23 cellular contexts compared by ENCODE assay signal in genomic region chr7:157373493-157373892, GRCh38. TPM values are rescaled to one million over a fixed set of nuclear protein-coding genes. Genes with fewer than 3 reads are reported as not detected.
DNase-seq lines count a peak whose midpoint lies in the region; ATAC-seq and TF ChIP-seq lines count a peak whose summit lies in the region.
"Had no signal": no experiment of that assay in that cellular context is flagged by ENCODE, and none has a peak within 500 bp of the region (broad histone marks: within the 10 kb centered on the region; RNA-seq: fewer than 3 reads in every experiment).

No MANE protein-coding gene starts in this region.

- intact Hi-C loops in CD8-positive, alpha-beta T cell (cut with DNase I, micrococcal nuclease): no loop called here
- intact Hi-C loops in sigmoid colon (cut with DNase I): no loop called here

- 52 to 88% methylated on average over 7 of the region's 7 CpGs for WGBS in sigmoid colon, 2 donors

- no peak for ATAC-seq in CD4-positive, CD25-positive, alpha-beta regulatory T cell (ENCODE audit: low read depth in 2 of 2)
- no peak for ATAC-seq in CD8-positive, alpha-beta T cell
- no peak for ATAC-seq in activated naive CD8-positive, alpha-beta T cell treated with anti-CD3 and anti-CD28 coated beads, Interleukin-2, amount 10 ng/mL, durations not matched to agents 7 days and 5 days (ENCODE audit: low read depth)
- ATAC-seq in GM21723 (IDR thresholded peaks at IDR 0.05; ENCODE audit: unreplicated experiment): no peak
- ATAC-seq: PC-3; stimulated activated naive CD8-positive, alpha-beta T cell treated with anti-CD3 and anti-CD28 coated beads, Interleukin-15, amount 100 ng/mL, for 72 hours; T-cell had no signal

- H3K9me3 ChIP-seq in CD4-positive, CD25-positive, alpha-beta regulatory T cell (ENCODE audit: control insufficient read depth in 2 of 2, low read length in 2 of 2): no peaks in the 10 kb centered on the region
- no peaks in the 10 kb centered on the region for H3K9me3 ChIP-seq in CD8-positive, alpha-beta T cell (ENCODE audit: low read length)
- H3K9me3 ChIP-seq in neutrophil (no peaks in the 10 kb centered on the region), sigmoid colon (no peaks in the 10 kb centered on the region)
- H3K9me3 ChIP-seq: adrenal gland had no signal

- H3K9me3 Mint-ChIP-seq in CD4-positive, CD25-positive, alpha-beta regulatory T cell: no peaks in the 10 kb centered on the region
- H3K9me3 Mint-ChIP-seq in CD8-positive, alpha-beta T cell: no peaks in the 10 kb centered on the region
- H3K9me3 Mint-ChIP-seq in activated naive CD8-positive, alpha-beta T cell treated with anti-CD3 and anti-CD28 coated beads, Interleukin-2, amount 10 ng/mL, durations not matched to agents 7 days and 5 days: no peaks in the 10 kb centered on the region
- H3K9me3 Mint-ChIP-seq: T-cell, type B pancreatic cell had no signal

- no peak for TF ChIP-seq CTCF in CD8-positive, alpha-beta T cell (IDR thresholded peaks at IDR 0.05)
- TF ChIP-seq CTCF in neutrophil (IDR thresholded peaks at IDR 0.05) (no peak), sigmoid colon (IDR thresholded peaks at IDR 0.05) (no peak)

- H3K4me1 Mint-ChIP-seq in CD4-positive, CD25-positive, alpha-beta regulatory T cell: peaks cover 23 to 58% (median 45%) of the 10 kb centered on the region in 4 donors
- H3K4me1 Mint-ChIP-seq in CD8-positive, alpha-beta T cell (ENCODE audit: low read depth): peaks cover 60% of the 10 kb centered on the region
- peaks cover 35% of the 10 kb centered on the region for H3K4me1 Mint-ChIP-seq in activated naive CD8-positive, alpha-beta T cell treated with anti-CD3 and anti-CD28 coated beads, Interleukin-2, amount 10 ng/mL, durations not matched to agents 7 days and 5 days

- DNase-seq in CD4-positive, CD25-positive, alpha-beta regulatory T cell: no peak
- no peak for DNase-seq in CD8-positive, alpha-beta T cell
- DNase-seq in activated naive CD8-positive, alpha-beta T cell treated with anti-CD3 and anti-CD28 coated beads, Interleukin-2, amount 10 ng/mL, durations not matched to agents 7 days and 5 days: no peak
- DNase-seq in pons (ENCODE audit: low spot score): no peak
- DNase-seq in sigmoid colon: no peak
- DNase-seq: activated CD4-positive, alpha-beta T cell treated with anti-CD3 and anti-CD28 coated beads, Interleukin-2, amount 10 ng/mL, durations not matched to agents 24 days and 14 days; adrenal gland; AML-193; H7; hypothalamus; MV-4-11; NCI-H187 treated with DMSO at 0.1 percent for 48 hours; NCI-H226; NCI-H82; PC-3; SIG-M5; stimulated activated CD4-positive, alpha-beta T cell treated with anti-CD3 and anti-CD28 coated beads, Interleukin-1b, Interleukin-23, amount 100 ng/mL, for 48 hours; stimulated activated naive CD8-positive, alpha-beta T cell treated with anti-CD3 and anti-CD28 coated beads, Interleukin-15, amount 100 ng/mL, for 72 hours; T-cell had no signal

- peaks cover 39% of the 10 kb centered on the region for H3K36me3 Mint-ChIP-seq in CD4-positive, CD25-positive, alpha-beta regulatory T cell
- peaks cover 81% of the 10 kb centered on the region for H3K36me3 Mint-ChIP-seq in CD8-positive, alpha-beta T cell
- peaks cover 49% of the 10 kb centered on the region for H3K36me3 Mint-ChIP-seq in activated naive CD8-positive, alpha-beta T cell treated with anti-CD3 and anti-CD28 coated beads, Interleukin-2, amount 10 ng/mL, durations not matched to agents 7 days and 5 days

- POLR2A ChIA-PET in CD8-positive, alpha-beta T cell (lab: Charles Lee): interaction anchor here (0.7 kb wide), 1 partner anchor 35 kb away, joined by 3 read pairs; no protein-coding TSS in a partner anchor
- POLR2A ChIA-PET in activated naive CD8-positive, alpha-beta T cell treated with anti-CD3 and anti-CD28 coated beads, Interleukin-2, amount 10 ng/mL, durations not matched to agents 7 days and 5 days (lab: Charles Lee): no interaction called here

- H3K4me3 Mint-ChIP-seq in CD4-positive, CD25-positive, alpha-beta regulatory T cell: peak overlapping the region in 1 of 4 donors; percentile 45
- no peak overlapping the region for H3K4me3 Mint-ChIP-seq in CD8-positive, alpha-beta T cell
- H3K4me3 Mint-ChIP-seq in activated naive CD8-positive, alpha-beta T cell treated with anti-CD3 and anti-CD28 coated beads, Interleukin-2, amount 10 ng/mL, durations not matched to agents 7 days and 5 days: no peak overlapping the region
- H3K4me3 Mint-ChIP-seq: activated CD4-positive, alpha-beta T cell treated with anti-CD3 and anti-CD28 coated beads, Interleukin-2, amount 10 ng/mL, durations not matched to agents 24 days and 14 days; type B pancreatic cell had no signal

- no peak for TF ChIP-seq EP300 in sigmoid colon (IDR thresholded peaks at IDR 0.05)

- peaks cover 62% of the 10 kb centered on the region for H3K36me3 ChIP-seq in CD4-positive, CD25-positive, alpha-beta regulatory T cell (ENCODE audit: control insufficient read depth, insufficient read depth, low read length)
- peaks cover 34% of the 10 kb centered on the region for H3K36me3 ChIP-seq in CD8-positive, alpha-beta T cell (ENCODE audit: insufficient read depth, low read length)
- H3K36me3 ChIP-seq in neutrophil (peaks cover 77% of the 10 kb centered on the region), sigmoid colon (peaks cover 13 to 63% (median 26%) of the 10 kb centered on the region in 4 donors)

- H3K27me3 Mint-ChIP-seq in CD4-positive, CD25-positive, alpha-beta regulatory T cell: no peaks in the 10 kb centered on the region
- H3K27me3 Mint-ChIP-seq in CD8-positive, alpha-beta T cell (ENCODE audit: low read depth): no peaks in the 10 kb centered on the region
- H3K27me3 Mint-ChIP-seq in activated naive CD8-positive, alpha-beta T cell treated with anti-CD3 and anti-CD28 coated beads, Interleukin-2, amount 10 ng/mL, durations not matched to agents 7 days and 5 days: no peaks in the 10 kb centered on the region
- H3K27me3 Mint-ChIP-seq: activated CD4-positive, alpha-beta T cell treated with anti-CD3 and anti-CD28 coated beads, Interleukin-2, amount 10 ng/mL, durations not matched to agents 24 days and 14 days; stimulated activated naive CD8-positive, alpha-beta T cell treated with anti-CD3 and anti-CD28 coated beads, Interleukin-15, amount 100 ng/mL, for 72 hours; T-cell; type B pancreatic cell had no signal

- CTCF ChIA-PET in CD8-positive, alpha-beta T cell (lab: Charles Lee): interaction anchor here (1.4 kb wide), 1 partner anchor 13 kb away, joined by 11 read pairs; no protein-coding TSS in a partner anchor

- H3K27me3 ChIP-seq in CD4-positive, CD25-positive, alpha-beta regulatory T cell (ENCODE audit: control insufficient read depth, insufficient read depth, low read length): no peaks in the 10 kb centered on the region
- H3K27me3 ChIP-seq in CD8-positive, alpha-beta T cell (ENCODE audit: insufficient read depth, low read length): no peaks in the 10 kb centered on the region
- H3K27me3 ChIP-seq in neutrophil (no peaks in the 10 kb centered on the region), sigmoid colon (no peaks in the 10 kb centered on the region)
- H3K27me3 ChIP-seq: adrenal gland had no signal

- no peak for TF ChIP-seq POLR2A in sigmoid colon (IDR thresholded peaks at IDR 0.05)

- H3K4me1 ChIP-seq in CD4-positive, CD25-positive, alpha-beta regulatory T cell (ENCODE audit: control insufficient read depth, insufficient read depth, low read length, poor library complexity, severe bottlenecking): peaks cover 17% of the 10 kb centered on the region
- H3K4me1 ChIP-seq in CD8-positive, alpha-beta T cell (ENCODE audit: insufficient read depth, low read length): peaks cover 28% of the 10 kb centered on the region
- H3K4me1 ChIP-seq in neutrophil (ENCODE audit: control insufficient read depth in 1 of 2, insufficient read depth in 1 of 2, low read depth in 1 of 2, low read length in 1 of 2) (no peaks in the 10 kb centered on the region), sigmoid colon (peaks cover 0 to 26% (median 12%) of the 10 kb centered on the region in 4 donors)

- no peak overlapping the region for H3K27ac ChIP-seq in CD4-positive, CD25-positive, alpha-beta regulatory T cell (ENCODE audit: insufficient read depth, low read length, poor library complexity, severe bottlenecking)
- no peak overlapping the region for H3K27ac ChIP-seq in CD8-positive, alpha-beta T cell (ENCODE audit: low read depth, low read length)
- H3K27ac ChIP-seq in neutrophil (peak overlapping the region; percentile 22), sigmoid colon (no peak overlapping the region)
- H3K27ac ChIP-seq: parathyroid adenoma had no signal

- H3K27ac Mint-ChIP-seq in CD4-positive, CD25-positive, alpha-beta regulatory T cell: peak overlapping the region in 2 of 3 donors; percentile 62 to 85
- peak overlapping the region; percentile 10 for H3K27ac Mint-ChIP-seq in CD8-positive, alpha-beta T cell
- H3K27ac Mint-ChIP-seq in activated naive CD8-positive, alpha-beta T cell treated with anti-CD3 and anti-CD28 coated beads, Interleukin-2, amount 10 ng/mL, durations not matched to agents 7 days and 5 days: peak overlapping the region; percentile 68

- no peak overlapping the region for H3K4me3 ChIP-seq in CD4-positive, CD25-positive, alpha-beta regulatory T cell (ENCODE audit: low read depth, low read length)
- H3K4me3 ChIP-seq in CD8-positive, alpha-beta T cell (ENCODE audit: low read depth, low read length): no peak overlapping the region
- H3K4me3 ChIP-seq in neutrophil (ENCODE audit: low read depth in 1 of 2, low read length in 1 of 2) (no peak overlapping the region), sigmoid colon (no peak overlapping the region)
- H3K4me3 ChIP-seq: adrenal gland had no signal

RNA-seq across cellular contexts. Expression of gene DNAJB6, which starts 36.7 kb away (rescaled TPM):
- 250 TPM for total RNA-seq in CD4-positive, CD25-positive, alpha-beta regulatory T cell
- 100 to 1,000 TPM; 115 to 123 (median 119) TPM for polyA plus RNA-seq in CD4-positive, CD25-positive, alpha-beta regulatory T cell
- 100 to 1,000 TPM; 312 to 335 TPM for total RNA-seq in CD8-positive, alpha-beta T cell
- total RNA-seq in activated naive CD8-positive, alpha-beta T cell treated with anti-CD3 and anti-CD28 coated beads, Interleukin-2, amount 10 ng/mL, durations not matched to agents 7 days and 5 days: 10 to 100 TPM; 60.0 to 67.0 TPM
- total RNA-seq in sigmoid colon: 100 to 1,000 TPM; 120 to 145 (median 129) TPM
- 10 to 100 TPM; 71.5 to 93.9 (median 93.4) TPM for polyA plus RNA-seq in sigmoid colon

Comparison
In these comparisons a context has a peak if more than half of its experiments do, and no peak if none do; other contexts are left out.
1. H3K27ac Mint-ChIP-seq: peak in every context shown above with its lines; median percentile 74 in CD4-positive, CD25-positive, alpha-beta regulatory T cell; 68 in activated naive CD8-positive, alpha-beta T cell treated with anti-CD3 and anti-CD28 coated beads, Interleukin-2, amount 10 ng/mL, durations not matched to agents 7 days and 5 days; 10 in CD8-positive, alpha-beta T cell.